In the genomic region with DNA sequence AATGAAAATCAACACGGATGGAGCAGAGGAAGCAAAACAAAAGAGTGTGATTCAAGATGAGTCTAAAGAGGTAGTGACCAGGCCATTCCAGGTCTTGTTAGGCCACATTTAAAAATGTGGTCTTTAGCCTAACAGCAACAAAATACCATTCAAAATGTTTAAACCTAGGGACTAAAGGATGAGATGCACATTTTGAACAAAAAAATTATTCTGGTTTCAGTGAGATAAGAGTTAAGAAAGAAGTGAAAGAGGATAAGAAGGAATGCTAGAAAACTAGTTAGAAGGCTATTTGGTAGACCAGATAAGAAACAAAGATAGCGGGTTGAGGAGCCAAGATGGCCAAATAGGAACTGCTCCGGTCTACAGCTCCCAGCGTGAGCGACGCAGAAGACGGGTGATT, we compare ENCODE assay signal across 19 cellular contexts.
DNase-seq lines count a peak whose midpoint lies in the region; ATAC-seq, FAIRE-seq and TF ChIP-seq lines count a peak whose summit lies in the region.
"Had no signal": no experiment of that assay in that cellular context is flagged by ENCODE, and none has a peak within 500 bp of the region (broad histone marks: within the 10 kb centered on the region; RNA-seq: fewer than 3 reads in every experiment).

No MANE protein-coding gene starts in this region.

- TF ChIP-seq CTCF in WTC11 (IDR thresholded peaks at IDR 0.05): no peak
- no peak for TF ChIP-seq CTCF in keratinocyte (optimal IDR thresholded peaks at IDR 0.05 in 1 of 3, IDR thresholded peaks at IDR 0.05 in 1 of 3, conservative IDR thresholded peaks at IDR 0.05 in 1 of 3; ENCODE audit: extremely low read depth in 1 of 3, insufficient read depth in 2 of 3, low read length in 3 of 3)
- no peak for TF ChIP-seq CTCF in A673 (conservative IDR thresholded peaks at IDR 0.05; ENCODE audit: low read depth, low read length)

- POLR2A ChIA-PET in CD4-positive, alpha-beta memory T cell (lab: Charles Lee; ENCODE audit: partially characterized antibody): no interaction called here
- POLR2A ChIA-PET in WTC11 (lab: Charles Lee) (no interaction called here), A673 (lab: Charles Lee; ENCODE audit: low non-redundant PET) (no interaction called here)

- peak overlapping the region; percentile 7 to 79 (median 13) for H3K27ac Mint-ChIP-seq in CD4-positive, CD25-positive, alpha-beta regulatory T cell
- peak overlapping the region in 4 of 7 donors; percentile 32 to 68 (median 37) for H3K27ac Mint-ChIP-seq in CD4-positive, alpha-beta memory T cell
- peak overlapping the region; percentile 30; the same call in 1 of the 2 replicates for H3K27ac Mint-ChIP-seq in WTC11

- no peaks in the 10 kb centered on the region for H3K36me3 ChIP-seq in CD4-positive, CD25-positive, alpha-beta regulatory T cell (ENCODE audit: control insufficient read depth, insufficient read depth, low read length)
- no peaks in the 10 kb centered on the region for H3K36me3 ChIP-seq in CD4-positive, alpha-beta memory T cell (ENCODE audit: insufficient read depth, low read length)
- H3K36me3 ChIP-seq in keratinocyte (ENCODE audit: control insufficient read depth in 2 of 2, extremely low read depth in 1 of 2, insufficient read depth in 2 of 2, low read length in 2 of 2) (no peaks in the 10 kb centered on the region), A673 (ENCODE audit: insufficient read depth, low read length, poor library complexity, severe bottlenecking) (no peaks in the 10 kb centered on the region)

- H4K20me1 ChIP-seq in keratinocyte (ENCODE audit: control insufficient read depth, extremely low read depth, insufficient read depth, low read length): no peaks in the 10 kb centered on the region

- H3K4me3 Mint-ChIP-seq in CD4-positive, CD25-positive, alpha-beta regulatory T cell: no peak overlapping the region
- H3K4me3 Mint-ChIP-seq in CD4-positive, alpha-beta memory T cell: peak overlapping the region in 1 of 8 donors; percentile 39
- H3K4me3 Mint-ChIP-seq in WTC11: peak overlapping the region; percentile 80
- H3K4me3 Mint-ChIP-seq: CD14-positive monocyte had no signal

- no peaks in the 10 kb centered on the region for H3K4me1 ChIP-seq in CD4-positive, CD25-positive, alpha-beta regulatory T cell (ENCODE audit: control insufficient read depth, insufficient read depth, low read length, poor library complexity, severe bottlenecking)
- no peaks in the 10 kb centered on the region for H3K4me1 ChIP-seq in CD4-positive, alpha-beta memory T cell (ENCODE audit: insufficient read depth, low read length)
- peaks cover 7% of the 10 kb centered on the region for H3K4me1 ChIP-seq in keratinocyte (ENCODE audit: control insufficient read depth, extremely low read depth, insufficient read depth, low read length)
- H3K4me1 ChIP-seq in A673 (ENCODE audit: insufficient read depth, low read length, poor library complexity, severe bottlenecking): no peaks in the 10 kb centered on the region

- DNase-seq in CD4-positive, CD25-positive, alpha-beta regulatory T cell: no peak
- DNase-seq in CD4-positive, alpha-beta memory T cell: no peak
- no peak for DNase-seq in WTC11 (ENCODE audit: low spot score)
- no peak for DNase-seq in keratinocyte (ENCODE audit: low read depth, low spot score)
- DNase-seq in A673 (ENCODE audit: low spot score): no peak
- DNase-seq in HPDE6-E6E7 (ENCODE audit: extremely low spot score): no peak
- no peak for DNase-seq in NCI-H226
- DNase-seq: DMS153, DMS79 treated with DMSO at 0.1 percent for 48 hours, EL, GDM1, IMR-90, KG1 had no signal

- no peak overlapping the region for H3K9ac ChIP-seq in keratinocyte (ENCODE audit: control insufficient read depth, extremely low read depth, insufficient read depth, low read length)

- no peak overlapping the region for H2AFZ ChIP-seq in keratinocyte (ENCODE audit: control insufficient read depth, low read length)

- no TSS peak for BruUV-seq in A673 (replicated peaks; lab: Mats Ljungman, UMichigan)

- no peak overlapping the region for H3K4me3 ChIP-seq in CD4-positive, CD25-positive, alpha-beta regulatory T cell (ENCODE audit: low read depth, low read length)
- no peak overlapping the region for H3K4me3 ChIP-seq in CD4-positive, alpha-beta memory T cell (ENCODE audit: low read length in 2 of 2)
- no peak overlapping the region for H3K4me3 ChIP-seq in keratinocyte (ENCODE audit: control insufficient read depth in 2 of 3, extremely low read depth in 1 of 3, insufficient read depth in 2 of 3, low read depth in 1 of 3, low read length in 3 of 3)
- no peak overlapping the region for H3K4me3 ChIP-seq in A673 (ENCODE audit: low read depth, low read length, poor library complexity, severe bottlenecking)
- H3K4me3 ChIP-seq: A549 had no signal

- H3K79me2 ChIP-seq in keratinocyte (ENCODE audit: control insufficient read depth, insufficient read depth, low read length): no peaks in the 10 kb centered on the region

- H3K9me1 ChIP-seq in keratinocyte (ENCODE audit: control insufficient read depth, extremely low read depth, insufficient read depth, low read length): no peaks in the 10 kb centered on the region

- no peak for ATAC-seq in CD4-positive, CD25-positive, alpha-beta regulatory T cell (ENCODE audit: low read depth in 2 of 2)
- no peak for ATAC-seq in WTC11
- ATAC-seq: A549 had no signal

- no peaks in the 10 kb centered on the region for H3K9me3 ChIP-seq in CD4-positive, CD25-positive, alpha-beta regulatory T cell (ENCODE audit: control insufficient read depth in 2 of 2, low read length in 2 of 2)
- no peaks in the 10 kb centered on the region for H3K9me3 ChIP-seq in CD4-positive, alpha-beta memory T cell (ENCODE audit: control insufficient read depth in 1 of 2, low read length in 2 of 2)
- H3K9me3 ChIP-seq in keratinocyte (ENCODE audit: control insufficient read depth, low read depth, low read length) (no peaks in the 10 kb centered on the region), A673 (ENCODE audit: low read depth, low read length, poor library complexity, severe bottlenecking) (no peaks in the 10 kb centered on the region)
- H3K9me3 ChIP-seq: A549 had no signal

- intact Hi-C loops in CD4-positive, alpha-beta memory T cell (cut with micrococcal nuclease): no loop called here
- intact Hi-C loops in A673 (cut with micrococcal nuclease; ENCODE audit: unreplicated experiment): no loop called here

- H3K27me3 ChIP-seq in CD4-positive, CD25-positive, alpha-beta regulatory T cell (ENCODE audit: control insufficient read depth, insufficient read depth, low read length): no peaks in the 10 kb centered on the region
- H3K27me3 ChIP-seq in CD4-positive, alpha-beta memory T cell (ENCODE audit: insufficient read depth, low read length): no peaks in the 10 kb centered on the region
- H3K27me3 ChIP-seq in keratinocyte (ENCODE audit: control insufficient read depth, extremely low read depth, insufficient read depth, low read length) (no peaks in the 10 kb centered on the region), A673 (replicated peaks; ENCODE audit: insufficient read depth, low read depth, low read length, poor library complexity) (no peaks in the 10 kb centered on the region)

- no peaks in the 10 kb centered on the region for H3K27me3 Mint-ChIP-seq in CD4-positive, CD25-positive, alpha-beta regulatory T cell
- no peaks in the 10 kb centered on the region for H3K27me3 Mint-ChIP-seq in CD4-positive, alpha-beta memory T cell
- H3K27me3 Mint-ChIP-seq in WTC11 (ENCODE audit: low read depth): no peaks in the 10 kb centered on the region

- CTCF ChIA-PET in CD4-positive, alpha-beta memory T cell (lab: Charles Lee; ENCODE audit: partially characterized antibody): no interaction called here
- CTCF ChIA-PET in WTC11 (lab: Charles Lee) (no interaction called here), A673 (lab: Charles Lee) (no interaction called here)

- peaks cover 0 to 7% (median 1%) of the 10 kb centered on the region in 7 donors for H3K9me3 Mint-ChIP-seq in CD4-positive, CD25-positive, alpha-beta regulatory T cell
- peaks cover 0 to 9% (median 5%) of the 10 kb centered on the region in 8 donors for H3K9me3 Mint-ChIP-seq in CD4-positive, alpha-beta memory T cell
- no peaks in the 10 kb centered on the region for H3K9me3 Mint-ChIP-seq in WTC11

- peak overlapping the region; percentile 29 for H3K4me2 ChIP-seq in keratinocyte (ENCODE audit: control insufficient read depth, extremely low read depth, insufficient read depth, low read depth, low read length)
- H3K4me2 ChIP-seq: A549 had no signal

- FAIRE-seq in keratinocyte (lab: Jason Lieb, UNC): no peak
- FAIRE-seq: A549, D721Med, GM12892, H54 had no signal

- H3K36me3 Mint-ChIP-seq in CD4-positive, CD25-positive, alpha-beta regulatory T cell: peaks cover 19% of the 10 kb centered on the region
- H3K36me3 Mint-ChIP-seq in CD4-positive, alpha-beta memory T cell: peaks cover 12 to 31% of the 10 kb centered on the region in 2 donors
- no peaks in the 10 kb centered on the region for H3K36me3 Mint-ChIP-seq in WTC11

- no peak overlapping the region for H3K27ac ChIP-seq in CD4-positive, CD25-positive, alpha-beta regulatory T cell (ENCODE audit: insufficient read depth, low read length, poor library complexity, severe bottlenecking)
- H3K27ac ChIP-seq in CD4-positive, alpha-beta memory T cell (ENCODE audit: low read depth, low read length): no peak overlapping the region
- H3K27ac ChIP-seq in keratinocyte (ENCODE audit: control insufficient read depth, insufficient read depth, low read length) (peak overlapping the region; percentile 45), A673 (ENCODE audit: low read depth, low read length, poor library complexity, severe bottlenecking) (no peak overlapping the region)
- H3K27ac ChIP-seq: A549, HL-60 had no signal

- dilution Hi-C loops in keratinocyte (cut with MboI; ENCODE audit: extremely low pct_ligation_motif_present, low sequenced_read_pairs): no loop called here

- H3K4me1 Mint-ChIP-seq in CD4-positive, CD25-positive, alpha-beta regulatory T cell: peaks cover 15 to 26% (median 21%) of the 10 kb centered on the region in 4 donors
- H3K4me1 Mint-ChIP-seq in CD4-positive, alpha-beta memory T cell: peaks cover 6 to 15% (median 8%) of the 10 kb centered on the region in 4 donors
- peaks cover 12% of the 10 kb centered on the region for H3K4me1 Mint-ChIP-seq in WTC11

TF ChIP-seq in WTC11, 78 proteins besides CTCF, POLR2A, EP300 and RAD21 (continues in another document):
- TF ChIP-seq ZNF317 (CRISPR knock-in tag; IDR thresholded peaks at IDR 0.05; ENCODE audit: borderline replicate concordance, low read depth) (no peak), TEAD4 (CRISPR knock-in tag; IDR thresholded peaks at IDR 0.05) (no peak), ETV6 (CRISPR knock-in tag; IDR thresholded peaks at IDR 0.05) (no peak), RORB (CRISPR knock-in tag; IDR thresholded peaks at IDR 0.05) (no peak)
- TF ChIP-seq, protein P1, sequence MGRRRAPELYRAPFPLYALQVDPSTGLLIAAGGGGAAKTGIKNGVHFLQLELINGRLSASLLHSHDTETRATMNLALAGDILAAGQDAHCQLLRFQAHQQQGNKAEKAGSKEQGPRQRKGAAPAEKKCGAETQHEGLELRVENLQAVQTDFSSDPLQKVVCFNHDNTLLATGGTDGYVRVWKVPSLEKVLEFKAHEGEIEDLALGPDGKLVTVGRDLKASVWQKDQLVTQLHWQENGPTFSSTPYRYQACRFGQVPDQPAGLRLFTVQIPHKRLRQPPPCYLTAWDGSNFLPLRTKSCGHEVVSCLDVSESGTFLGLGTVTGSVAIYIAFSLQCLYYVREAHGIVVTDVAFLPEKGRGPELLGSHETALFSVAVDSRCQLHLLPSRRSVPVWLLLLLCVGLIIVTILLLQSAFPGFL (CRISPR knock-in tag; IDR thresholded peaks at IDR 0.05; ENCODE audit: borderline replicate concordance): no peak
